In genomic region chr1:24704411-24705259, GRCh38 we compare ENCODE assay signal across 8 cellular contexts. TPM values are rescaled to one million over a fixed set of nuclear protein-coding genes. Genes with fewer than 3 reads are reported as not detected.
A peak's percentile ranks its signal among the peaks of the same experiment; 100 is the strongest.
DNase-seq lines count a peak whose midpoint lies in the region; ATAC-seq lines count a peak whose summit lies in the region.

No MANE protein-coding gene starts in this region.

- ATAC-seq in sciatic nerve (peak; percentile 53), GM19395 (IDR thresholded peaks at IDR 0.05; ENCODE audit: unreplicated experiment) (no peak), HG03442 (IDR thresholded peaks at IDR 0.05; ENCODE audit: unreplicated experiment) (no peak), left colon (no peak)

- DNase-seq in HT1080 (ENCODE audit: low read depth), result peak; percentile 82
- peak; percentile 52 for DNase-seq in RKO (ENCODE audit: low spot score)
- DNase-seq in globus pallidus (ENCODE audit: low spot score), result peak; percentile 96
- DNase-seq in sciatic nerve (ENCODE audit: low spot score), result peak; percentile 77
- DNase-seq in activated CD8-positive, alpha-beta memory T cell treated with anti-CD3 and anti-CD28 coated beads for 24 hours, result no peak
- no peak for DNase-seq in left colon

- intact Hi-C loops in sciatic nerve (cut with DNase I), result no loop called here
- intact Hi-C loops in left colon (cut with DNase I, micrococcal nuclease), result no loop called here

RNA-seq across cellular contexts. Expression of gene CLIC4, which starts 40.6 kb away (rescaled TPM):
- total RNA-seq in HT1080 (2014; rRNA removed; shearing (Covaris generic)), result 108 and 122 TPM in 2 replicates
- polyA plus RNA-seq in HT1080 (2015; cell fraction: cytosol; rRNA removed), result 303 and 386 TPM in 2 replicates
- 218 and 228 TPM in 2 replicates for polyA plus RNA-seq in HT1080 (2015; cell fraction: nucleus; rRNA removed)
- total RNA-seq in sciatic nerve (387 TPM), left colon (10 to 100 TPM; 39.4 to 79.8 TPM)

Comparison
In these comparisons a context has a peak if more than half of its experiments do, and no peak if none do; other contexts are left out.
1. DNase-seq: peak in HT1080 (single experiment), RKO (single experiment), globus pallidus (single experiment) and sciatic nerve (single experiment); none in activated CD8-positive, alpha-beta memory T cell treated with anti-CD3 and anti-CD28 coated beads for 24 hours (single experiment) and left colon (0 of 2).